ENCODE assay signal across 8 cellular contexts in the genomic region with DNA sequence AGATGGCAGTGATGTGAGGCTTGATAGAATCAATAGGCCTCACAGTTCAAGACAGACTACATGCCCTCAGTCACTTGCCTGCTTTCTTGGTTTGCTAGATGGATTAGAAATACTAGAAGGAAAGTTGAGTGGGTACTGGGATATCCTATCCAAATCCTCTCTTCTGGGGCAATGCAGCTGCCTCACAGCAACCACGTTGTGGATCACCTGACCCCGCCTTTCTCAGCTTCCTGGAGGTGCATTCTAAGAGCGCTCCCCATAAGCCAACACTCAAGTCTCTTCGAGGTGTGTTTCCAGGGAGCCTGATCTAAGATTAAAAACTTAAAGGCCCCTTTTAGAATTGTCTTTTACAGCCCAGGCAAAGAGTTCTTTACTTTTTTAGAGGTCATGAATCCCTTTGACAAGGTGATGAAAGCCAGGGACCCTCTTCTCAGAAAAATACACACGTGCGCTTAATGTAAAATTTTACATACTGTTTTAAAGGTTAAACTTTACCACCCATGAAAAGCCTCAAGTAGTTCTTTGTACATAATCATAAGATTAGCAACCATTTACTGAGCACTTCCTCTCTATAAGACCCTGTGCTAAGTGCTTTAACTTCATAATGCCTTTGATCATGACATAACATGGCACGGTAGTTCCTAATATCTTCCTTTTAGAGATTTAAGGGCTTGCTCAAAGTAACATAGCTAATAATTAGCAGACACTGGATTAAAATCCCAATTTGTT. TPM values are rescaled to one million over a fixed set of nuclear protein-coding genes. Genes with fewer than 3 reads are reported as not detected.
DNase-seq lines count a peak whose midpoint lies in the region; ATAC-seq and TF ChIP-seq lines count a peak whose summit lies in the region.

No MANE protein-coding gene starts in this region.

- peaks cover 71% of the 10 kb centered on the region for H3K36me3 Mint-ChIP-seq in activated CD4-positive, alpha-beta T cell treated with anti-CD3 and anti-CD28 coated beads for 36 hours (ENCODE audit: low read depth)

- H3K27ac ChIP-seq in adrenal gland = peak overlapping the region in 3 of 5 donors; percentile 22 to 79 (median 66)
- peak overlapping the region; percentile 66 to 78 for H3K27ac ChIP-seq in liver (ENCODE audit: low read depth in 1 of 2, low read length in 2 of 2)
- H3K27ac ChIP-seq in substantia nigra (ENCODE audit: low read depth, low read length, poor library complexity, severe bottlenecking) = peak overlapping the region; percentile 67

- H3K9me3 Mint-ChIP-seq in activated CD4-positive, alpha-beta T cell treated with anti-CD3 and anti-CD28 coated beads for 36 hours (ENCODE audit: low read depth) = peaks cover 2% of the 10 kb centered on the region

- H3K27ac Mint-ChIP-seq in activated CD4-positive, alpha-beta T cell treated with anti-CD3 and anti-CD28 coated beads for 36 hours = peak overlapping the region; percentile 98

- H3K36me3 ChIP-seq in adrenal gland (replicated peaks in 1 of 2) = peaks cover 0 to 27% of the 10 kb centered on the region in 2 donors
- H3K36me3 ChIP-seq in liver (ENCODE audit: control insufficient read depth in 4 of 4, insufficient read depth in 3 of 4, low read depth in 1 of 4, low read length in 3 of 4) = peaks cover 6 to 26% (median 20%) of the 10 kb centered on the region in 4 donors

- TF ChIP-seq POLR2A in adrenal gland (IDR thresholded peaks at IDR 0.05) = no peak

- H3K9ac ChIP-seq in liver (ENCODE audit: low read depth in 1 of 2, low read length in 2 of 2) = peak overlapping the region in 1 of 2 donors; percentile 63

- CTCF ChIA-PET in activated CD4-positive, alpha-beta T cell treated with anti-CD3 and anti-CD28 coated beads for 36 hours (lab: Charles Lee) = interaction anchor here (0.6 to 1.5 kb wide), 9 partner anchors 8 to 813 kb away, joined by 3 to 5 read pairs (median 3); no protein-coding TSS in a partner anchor

- ATAC-seq in activated CD4-positive, alpha-beta T cell treated with anti-CD3 and anti-CD28 coated beads for 36 hours = peak; percentile 54
- no peak for ATAC-seq in HG02571 (IDR thresholded peaks at IDR 0.05; ENCODE audit: unreplicated experiment)

- POLR2A ChIA-PET in activated CD4-positive, alpha-beta T cell treated with anti-CD3 and anti-CD28 coated beads for 36 hours (lab: Charles Lee) = interaction anchor here (1.0 kb wide), 1 partner anchor 31 kb away, joined by 7 read pairs; a partner anchor contains a TSS

- no peaks in the 10 kb centered on the region for H3K27me3 ChIP-seq in adrenal gland
- H3K27me3 ChIP-seq in liver (ENCODE audit: control insufficient read depth in 4 of 4, insufficient read depth in 4 of 4, low read length in 3 of 4) = no peaks in the 10 kb centered on the region

- no peaks in the 10 kb centered on the region for H3K27me3 Mint-ChIP-seq in activated CD4-positive, alpha-beta T cell treated with anti-CD3 and anti-CD28 coated beads for 36 hours

- intact Hi-C loops in activated CD4-positive, alpha-beta T cell treated with anti-CD3 and anti-CD28 coated beads for 36 hours (cut with DNase I, micrococcal nuclease) = loop anchor here (1.0 to 5.0 kb wide), 10 partner anchors 31 to 1196 kb away; a partner anchor contains a TSS
- intact Hi-C loops in adrenal gland (cut with DNase I) = no loop called here

- TF ChIP-seq RAD21 in liver (IDR thresholded peaks at IDR 0.05) = no peak

- H3K4me3 ChIP-seq in adrenal gland = peak overlapping the region in 2 of 4 donors; percentile 81
- peak overlapping the region; percentile 40 to 99 (median 54) for H3K4me3 ChIP-seq in liver (ENCODE audit: low read depth in 1 of 3, low read length in 3 of 3)

- DNase-seq in activated CD4-positive, alpha-beta T cell treated with anti-CD3 and anti-CD28 coated beads for 36 hours = peak; percentile 74
- no peak for DNase-seq in activated CD4-positive, alpha-beta T cell treated with anti-CD3 and anti-CD28 coated beads for 1 hour
- DNase-seq in MV-4-11 (lab: John Stamatoyannopoulos, UW) = peak; percentile 52
- DNase-seq in adrenal gland = no peak
- DNase-seq in substantia nigra (lab: John Stamatoyannopoulos, UW) = no peak
- DNase-seq in Ammon's horn (ENCODE audit: low spot score) = no peak

- H3K4me1 ChIP-seq in adrenal gland (replicated peaks in 1 of 2) (peaks cover 5 to 33% of the 10 kb centered on the region in 2 donors), liver (ENCODE audit: control insufficient read depth in 4 of 4, insufficient read depth in 4 of 4, low read length in 3 of 4) (peaks cover 1 to 18% (median 10%) of the 10 kb centered on the region in 4 donors)

- H3K4me3 Mint-ChIP-seq in activated CD4-positive, alpha-beta T cell treated with anti-CD3 and anti-CD28 coated beads for 36 hours = peak overlapping the region; percentile 90

- peaks cover 41% of the 10 kb centered on the region for H3K4me1 Mint-ChIP-seq in activated CD4-positive, alpha-beta T cell treated with anti-CD3 and anti-CD28 coated beads for 36 hours

- H3K9me3 ChIP-seq in adrenal gland (replicated peaks in 1 of 3) (no peaks in the 10 kb centered on the region), liver (ENCODE audit: control insufficient read depth in 4 of 4, low read length in 3 of 4) (peaks cover 0 to 3% (median 0%) of the 10 kb centered on the region in 4 donors)

- WGBS in adrenal gland, 4 donors = 75 to 78% (median 77%) methylated on average over 7 of the region's 7 CpGs
- 76% methylated on average over 7 of the region's 7 CpGs for WGBS in liver

- TF ChIP-seq CTCF in adrenal gland (IDR thresholded peaks at IDR 0.05) (no peak), liver (IDR thresholded peaks at IDR 0.05; ENCODE audit: low read depth, low read length, missing input control) (no peak)

TF ChIP-seq in liver, 16 proteins besides CTCF, POLR2A, EP300 and RAD21:
- TF ChIP-seq TAF1 (conservative IDR thresholded peaks at IDR 0.05) (no peak), YY1 (IDR thresholded peaks at IDR 0.05) (no peak), HNF4G (IDR thresholded peaks at IDR 0.05) (no peak)
- TF ChIP-seq, protein P1, sequence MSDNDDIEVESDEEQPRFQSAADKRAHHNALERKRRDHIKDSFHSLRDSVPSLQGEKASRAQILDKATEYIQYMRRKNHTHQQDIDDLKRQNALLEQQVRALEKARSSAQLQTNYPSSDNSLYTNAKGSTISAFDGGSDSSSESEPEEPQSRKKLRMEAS (IDR thresholded peaks at IDR 0.05) = no peak

RNA-seq across cellular contexts. Expression of a gene that starts 0.8 kb away (rescaled TPM):
- 1,000 to 10,000 TPM; 1,121 to 1,847 TPM for total RNA-seq in activated CD4-positive, alpha-beta T cell treated with anti-CD3 and anti-CD28 coated beads for 36 hours
- total RNA-seq in adrenal gland = 1,000 to 10,000 TPM in 2 of 8 donors, 100 to 1,000 TPM in 6; 516 to 1,037 (median 948) TPM
- polyA plus RNA-seq in adrenal gland = 1,000 to 10,000 TPM in 2 of 3 donors, 100 to 1,000 TPM in 1; 902 to 4,489 (median 3,388) TPM
- 100 to 1,000 TPM; 138 to 495 TPM for total RNA-seq in liver
- polyA plus RNA-seq in liver = 1,000 to 10,000 TPM in 1 of 2 donors, 100 to 1,000 TPM in 1; 526 to 1,016 TPM

RNA-seq across cellular contexts. Expression of a gene that starts 30.9 kb away (rescaled TPM):
- total RNA-seq in activated CD4-positive, alpha-beta T cell treated with anti-CD3 and anti-CD28 coated beads for 36 hours = 10 to 100 TPM; 50.5 to 78.5 TPM
- total RNA-seq in adrenal gland (100 to 1,000 TPM in 1 of 8 donors, 10 to 100 TPM in 7; 58.8 to 159 (median 75.7) TPM), liver (100 to 1,000 TPM; 113 to 148 TPM)
- polyA plus RNA-seq in adrenal gland (100 to 1,000 TPM in 1 of 3 donors, 10 to 100 TPM in 2; 50.4 to 216 (median 60.2) TPM), liver (100 to 1,000 TPM; 141 to 144 TPM)

Comparison
In these comparisons a context has a peak if more than half of its experiments do, and no peak if none do; other contexts are left out.
1. DNase-seq: peak in activated CD4-positive, alpha-beta T cell treated with anti-CD3 and anti-CD28 coated beads for 36 hours (single experiment) and MV-4-11 (single experiment); none in activated CD4-positive, alpha-beta T cell treated with anti-CD3 and anti-CD28 coated beads for 1 hour (single experiment), adrenal gland (0 of 7), substantia nigra (0 of 49) and Ammon's horn (single experiment).
2. intact Hi-C loops: an anchor here in activated CD4-positive, alpha-beta T cell treated with anti-CD3 and anti-CD28 coated beads for 36 hours (1.0 to 5.0 kb wide); none called in adrenal gland.
3. Peak in every context shown above with its lines, with median percentiles within 50 percentile points of each other: H3K27ac ChIP-seq.